8 cellular contexts compared by ENCODE assay signal in the genomic region with DNA sequence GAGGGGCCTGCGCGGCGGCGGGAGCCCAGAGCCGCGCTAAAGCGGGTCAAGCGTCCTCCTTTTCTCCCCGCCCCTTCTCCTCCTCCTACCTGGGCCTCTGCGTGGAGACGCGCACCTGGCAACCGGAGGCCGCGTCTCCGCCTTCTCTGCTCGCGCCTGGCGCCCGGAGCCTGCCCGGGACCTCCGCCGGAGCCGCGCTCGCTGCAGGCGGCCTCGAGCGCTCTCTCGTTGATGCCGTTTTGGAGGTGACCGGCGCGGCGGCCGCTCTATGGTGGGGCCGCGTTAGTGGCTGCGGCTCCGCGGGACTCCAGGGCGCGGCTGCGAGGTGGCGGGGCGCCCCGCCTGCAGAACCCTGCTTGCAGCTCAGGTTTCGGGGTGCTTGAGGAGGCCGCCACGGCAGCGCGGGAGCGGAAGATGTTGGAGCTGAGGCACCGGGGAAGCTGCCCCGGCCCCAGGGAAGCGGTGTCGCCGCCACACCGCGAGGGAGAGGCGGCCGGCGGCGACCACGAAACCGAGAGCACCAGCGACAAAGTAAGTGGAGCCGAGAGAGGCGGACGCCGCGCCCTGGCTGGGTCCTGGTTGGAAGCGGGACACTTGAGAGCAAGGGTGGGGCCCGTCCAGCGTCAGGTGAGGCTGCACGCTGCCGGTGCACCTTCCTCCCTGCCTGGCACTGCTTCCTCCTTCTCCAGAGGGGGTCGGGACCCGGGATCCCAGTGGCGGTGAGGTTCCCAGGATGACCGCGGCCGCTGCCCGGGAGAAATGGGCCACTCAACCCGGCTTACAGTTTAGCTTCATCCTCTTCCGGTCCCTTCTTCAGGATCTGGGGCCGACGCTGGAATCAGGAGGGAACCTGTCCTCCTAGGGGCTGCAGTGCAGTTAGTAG. TPM values are rescaled to one million over a fixed set of nuclear protein-coding genes. Genes with fewer than 3 reads are reported as not detected.
DNase-seq lines count a peak whose midpoint lies in the region; ATAC-seq and TF ChIP-seq lines count a peak whose summit lies in the region.

Gene CDS1, plus strand, starts transcription at position 140 of the 883 bp plus-strand sequence. Its CDS starts 275 bp downstream, at position 415.

- peaks cover 36% of the 10 kb centered on the region for H3K27me3 ChIP-seq in thymus (ENCODE audit: control insufficient read depth, insufficient read depth)

- H3K4me3 ChIP-seq in thymus (ENCODE audit: low read length): peak within 1 kb of the TSS; percentile 56

- peaks cover 42% of the 10 kb centered on the region for H3K4me1 Mint-ChIP-seq in mesothelial cell of epicardium

- peak; percentile 7 for DNase-seq in EL
- DNase-seq in GM20000 (ENCODE audit: low spot score): peak; percentile 18
- DNase-seq in T-helper 9 cell: peak; percentile 16
- DNase-seq in effector CD4-positive, alpha-beta T cell: peak; percentile 4
- DNase-seq in mesothelial cell of epicardium (ENCODE audit: low spot score in 2 of 2, unreplicated experiment in 2 of 2): peak; percentile 21 to 61
- no peak for DNase-seq in medulla oblongata (ENCODE audit: extremely low spot score)

- H3K27ac Mint-ChIP-seq in mesothelial cell of epicardium: peak within 1 kb of the TSS; percentile 97

- no peaks in the 10 kb centered on the region for H3K36me3 ChIP-seq in thymus (ENCODE audit: control insufficient read depth, insufficient read depth)

- no peak for TF ChIP-seq CTCF in GM20000 (IDR thresholded peaks at IDR 0.05; ENCODE audit: extremely low read depth, missing control alignments)
- no peak for TF ChIP-seq CTCF in mesothelial cell of epicardium (IDR thresholded peaks at IDR 0.05; ENCODE audit: unreplicated experiment)

- H3K27ac ChIP-seq in thymus (ENCODE audit: low read depth): peak within 1 kb of the TSS; percentile 80

- peak within 1 kb of the TSS; percentile 87 for H3K4me3 Mint-ChIP-seq in mesothelial cell of epicardium

- peaks cover 5% of the 10 kb centered on the region for H3K4me1 ChIP-seq in thymus (ENCODE audit: control insufficient read depth, insufficient read depth, low read length)

- peaks cover 4% of the 10 kb centered on the region for H3K9me3 Mint-ChIP-seq in mesothelial cell of epicardium

- WGBS in thymus: 1% methylated on average over 88 of the region's 88 CpGs

- peaks cover 10% of the 10 kb centered on the region for H3K36me3 Mint-ChIP-seq in mesothelial cell of epicardium

- peak; percentile 41 for ATAC-seq in HG03558 (IDR thresholded peaks at IDR 0.05; ENCODE audit: extremely low read depth, unreplicated experiment)

- H3K9me3 ChIP-seq in thymus (ENCODE audit: control insufficient read depth): peaks cover 1% of the 10 kb centered on the region

- peaks cover 25% of the 10 kb centered on the region for H3K27me3 Mint-ChIP-seq in mesothelial cell of epicardium (ENCODE audit: low read depth)

RNA-seq across cellular contexts. Expression of gene CDS1, which starts in this region (rescaled TPM):
- 18.7 to 20.2 TPM (median 18.7 TPM) in 3 replicates for total RNA-seq in mesothelial cell of epicardium
- 10.2 TPM for polyA plus RNA-seq in thymus
